In genomic region chr17:38751144-38751802, GRCh38 we compare ENCODE assay signal across 8 cellular contexts. TPM values are rescaled to one million over a fixed set of nuclear protein-coding genes. Genes with fewer than 3 reads are reported as not detected.
A peak's percentile ranks its signal among the peaks of the same experiment; 100 is the strongest.
DNase-seq lines count a peak whose midpoint lies in the region; ATAC-seq and TF ChIP-seq lines count a peak whose summit lies in the region.

No MANE protein-coding gene starts in this region.

- POLR2A ChIA-PET in T-cell (lab: Charles Lee): interaction anchor here in 1 of 2 donors (1.0 kb wide), 1 partner anchor 9 kb away, joined by 4 read pairs; no protein-coding TSS in a partner anchor

- TF ChIP-seq CTCF in AG10803 (conservative IDR thresholded peaks at IDR 0.05; ENCODE audit: low read length): no peak
- TF ChIP-seq CTCF in GM23338 (conservative IDR thresholded peaks at IDR 0.05; ENCODE audit: low read depth in 2 of 2): no peak
- TF ChIP-seq CTCF in fibroblast of the aortic adventitia (IDR thresholded peaks at IDR 0.05; ENCODE audit: insufficient read depth, low read length): no peak

- peaks cover 40% of the 10 kb centered on the region for H3K79me2 ChIP-seq in GM23338 (replicated peaks; ENCODE audit: insufficient read depth)

- peak overlapping the region; percentile 96 for H3K4me2 ChIP-seq in GM23338

- DNase-seq in AG10803 (ENCODE audit: low read depth) (peak; percentile 17), GM23338 (ENCODE audit: low spot score) (no peak), T-cell (no peak), fibroblast of the aortic adventitia (ENCODE audit: low read depth) (no peak), sciatic nerve (ENCODE audit: low spot score) (no peak)
- no peak for DNase-seq in NK-92 treated with Interleukin-12 subunit alpha and Interleukin-12 subunit beta, amount 100 ng/mL, for 24 hours (lab: John Stamatoyannopoulos, UW)

- CTCF ChIA-PET in T-cell (lab: Charles Lee): interaction anchor here in 1 of 2 donors (1.3 kb wide), 1 partner anchor 16 kb away, joined by 5 read pairs; no protein-coding TSS in a partner anchor

- H3K4me1 ChIP-seq in GM23338 (ENCODE audit: insufficient read depth): peaks cover 27% of the 10 kb centered on the region

- intact Hi-C loops in sciatic nerve (cut with DNase I): no loop called here

- peaks cover 6% of the 10 kb centered on the region for H3K36me3 ChIP-seq in GM23338 (ENCODE audit: insufficient read depth)

- H4K20me1 ChIP-seq in GM23338 (replicated peaks; ENCODE audit: insufficient read depth): peaks cover 15% of the 10 kb centered on the region

- peaks cover 16% of the 10 kb centered on the region for H3K27me3 ChIP-seq in GM23338 (ENCODE audit: insufficient read depth)

- peaks cover 23% of the 10 kb centered on the region for H3K36me3 Mint-ChIP-seq in GM23338 (ENCODE audit: low read depth)
- peaks cover 15% of the 10 kb centered on the region for H3K36me3 Mint-ChIP-seq in T-cell
- H3K36me3 Mint-ChIP-seq in stimulated activated memory B cell treated with anti-CD40 and anti-IgM and Interleukin-4, amounts not matched to agents 10 μg/mL and 1 μg/mL and 100 μg/mL, for 72 hours: peaks cover 12% of the 10 kb centered on the region

- no peak overlapping the region for H3K27ac ChIP-seq in GM23338 (ENCODE audit: low read depth)

- H3K27me3 Mint-ChIP-seq in GM23338 (ENCODE audit: insufficient read depth, low read depth, poor library complexity) (peaks cover 30% of the 10 kb centered on the region), T-cell (peaks cover 16 to 39% of the 10 kb centered on the region in 2 donors)
- H3K27me3 Mint-ChIP-seq in stimulated activated memory B cell treated with anti-CD40 and anti-IgM and Interleukin-4, amounts not matched to agents 10 μg/mL and 1 μg/mL and 100 μg/mL, for 72 hours: peaks cover 41% of the 10 kb centered on the region

- H3K4me3 Mint-ChIP-seq in GM23338: peak overlapping the region; percentile 97
- peak overlapping the region; percentile 88 to 99 (median 99) for H3K4me3 Mint-ChIP-seq in T-cell
- H3K4me3 Mint-ChIP-seq in stimulated activated memory B cell treated with anti-CD40 and anti-IgM and Interleukin-4, amounts not matched to agents 10 μg/mL and 1 μg/mL and 100 μg/mL, for 72 hours: peak overlapping the region; percentile 92

- H3K4me3 ChIP-seq in AG10803 (ENCODE audit: low read length) (peak overlapping the region; percentile 34), GM23338 (peak overlapping the region; percentile 69), fibroblast of the aortic adventitia (ENCODE audit: low read depth, low read length) (peak overlapping the region; percentile 54)

- peaks cover 15% of the 10 kb centered on the region for H3K4me1 Mint-ChIP-seq in GM23338
- H3K4me1 Mint-ChIP-seq in T-cell: peaks cover 57 to 66% (median 63%) of the 10 kb centered on the region in 3 donors
- H3K4me1 Mint-ChIP-seq in stimulated activated memory B cell treated with anti-CD40 and anti-IgM and Interleukin-4, amounts not matched to agents 10 μg/mL and 1 μg/mL and 100 μg/mL, for 72 hours: peaks cover 51% of the 10 kb centered on the region

- H3F3A ChIP-seq in GM23338 (replicated peaks; ENCODE audit: low read depth): peaks cover 2% of the 10 kb centered on the region; the same call in 1 of the 2 replicates

- H3K27ac Mint-ChIP-seq in GM23338 (no peak overlapping the region; the same call in 1 of the 2 replicates), T-cell (peak overlapping the region; percentile 97)
- H3K27ac Mint-ChIP-seq in stimulated activated memory B cell treated with anti-CD40 and anti-IgM and Interleukin-4, amounts not matched to agents 10 μg/mL and 1 μg/mL and 100 μg/mL, for 72 hours: peak overlapping the region; percentile 85

- peak overlapping the region; percentile 6; the same call in 1 of the 2 replicates for H2AFZ ChIP-seq in GM23338

- ATAC-seq in GM23338 (no peak), T-cell (replicated peaks in 1 of 4) (no peak), GM18502 (IDR thresholded peaks at IDR 0.05; ENCODE audit: poor library complexity, unreplicated experiment) (no peak), sciatic nerve (no peak)
- no peak for ATAC-seq in stimulated activated memory B cell treated with anti-CD40 and anti-IgM and Interleukin-4, amounts not matched to agents 10 μg/mL and 1 μg/mL and 100 μg/mL, for 72 hours

- H3K9me3 Mint-ChIP-seq in GM23338: peaks cover 5% of the 10 kb centered on the region
- H3K9me3 Mint-ChIP-seq in T-cell: no peaks in the 10 kb centered on the region
- H3K9me3 Mint-ChIP-seq in stimulated activated memory B cell treated with anti-CD40 and anti-IgM and Interleukin-4, amounts not matched to agents 10 μg/mL and 1 μg/mL and 100 μg/mL, for 72 hours: no peaks in the 10 kb centered on the region

- no peaks in the 10 kb centered on the region for H3K9me2 ChIP-seq in GM23338 (ENCODE audit: insufficient read depth)

TF ChIP-seq in GM23338, 12 proteins besides CTCF, POLR2A, EP300 and RAD21 (continues in another document):
- TF ChIP-seq ZNF114 (CRISPR knock-in tag; IDR thresholded peaks at IDR 0.05) (no peak), EZH2phosphoT487 (IDR thresholded peaks at IDR 0.05; ENCODE audit: unreplicated experiment) (no peak), CREB1 (CRISPR knock-in tag; IDR thresholded peaks at IDR 0.05; ENCODE audit: low read depth) (no peak), REST (IDR thresholded peaks at IDR 0.05; ENCODE audit: unreplicated experiment) (no peak), ETS1 (IDR thresholded peaks at IDR 0.05) (no peak), ZNF331 (CRISPR knock-in tag; IDR thresholded peaks at IDR 0.05; ENCODE audit: low read depth) (no peak), STAT1 (IDR thresholded peaks at IDR 0.05; ENCODE audit: unreplicated experiment) (no peak), POLR2AphosphoS5 (IDR thresholded peaks at IDR 0.05; ENCODE audit: low read depth) (no peak)

RNA-seq across cellular contexts. Expression of gene PSMB3, which starts 1.3 kb away (rescaled TPM):
- 250 and 270 TPM in 2 replicates for total RNA-seq in GM23338 (2014; rRNA removed; shearing (Covaris generic))
- 523 and 558 TPM in 2 replicates for polyA plus RNA-seq in GM23338 (2016; fragmentation: Nextera tagmentation; extraction: Ambion mirVana)
- total RNA-seq in T-cell (100 to 1,000 TPM in 3 of 5 donors, 10 to 100 TPM in 2; 81.2 to 116 (median 104) TPM), fibroblast of the aortic adventitia (ENCODE audit: low replicate concordance) (78.7 and 293 TPM in 2 replicates), sciatic nerve (84.8 TPM)

RNA-seq across cellular contexts. Expression of gene PCGF2, which starts 3.1 kb away (rescaled TPM):
- total RNA-seq in GM23338 (2014; rRNA removed; shearing (Covaris generic)): 21.1 and 23.4 TPM in 2 replicates
- polyA plus RNA-seq in GM23338 (2016; fragmentation: Nextera tagmentation; extraction: Ambion mirVana): 51.9 and 60.9 TPM in 2 replicates
- total RNA-seq in T-cell (under 1 TPM in 3 of 5 donors, not detected in 2; 0.28 to 0.69 (median 0.53) TPM), fibroblast of the aortic adventitia (ENCODE audit: low replicate concordance) (2.9 and 4.8 TPM in 2 replicates), sciatic nerve (56.2 TPM)

RNA-seq across cellular contexts. Expression of gene CISD3, which starts 21.1 kb away (rescaled TPM):
- 0.94 and 3.4 TPM in 2 replicates for total RNA-seq in GM23338 (2014; rRNA removed; shearing (Covaris generic))
- polyA plus RNA-seq in GM23338 (2016; fragmentation: Nextera tagmentation; extraction: Ambion mirVana): 8.9 and 9.9 TPM in 2 replicates
- total RNA-seq in T-cell (10 to 100 TPM; 10.7 to 21.5 (median 17.7) TPM), fibroblast of the aortic adventitia (ENCODE audit: low replicate concordance) (3.4 and 6.5 TPM in 2 replicates), sciatic nerve (17.3 TPM)

RNA-seq across cellular contexts. Expression of gene MLLT6, which starts 46.2 kb away (rescaled TPM):
- total RNA-seq in GM23338 (2014; rRNA removed; shearing (Covaris generic)): 2.8 and 3.3 TPM in 2 replicates
- 1.8 and 2.6 TPM in 2 replicates for polyA plus RNA-seq in GM23338 (2016; fragmentation: Nextera tagmentation; extraction: Ambion mirVana)
- 100 to 1,000 TPM; 412 to 506 (median 480) TPM for total RNA-seq in T-cell
- 19.1 and 38.7 TPM in 2 replicates for total RNA-seq in fibroblast of the aortic adventitia (ENCODE audit: low replicate concordance)
- total RNA-seq in sciatic nerve: 202 TPM

RNA-seq across cellular contexts. Expression of gene PIP4K2B, which starts 48.1 kb away (rescaled TPM):
- total RNA-seq in GM23338 (2014; rRNA removed; shearing (Covaris generic)): 36.0 and 43.4 TPM in 2 replicates
- polyA plus RNA-seq in GM23338 (2016; fragmentation: Nextera tagmentation; extraction: Ambion mirVana): 9.5 and 10.0 TPM in 2 replicates
- total RNA-seq in T-cell (10 to 100 TPM; 36.4 to 60.3 (median 52.6) TPM), fibroblast of the aortic adventitia (ENCODE audit: low replicate concordance) (25.2 and 56.8 TPM in 2 replicates), sciatic nerve (58.5 TPM)
